Comparison of ENCODE assay signal across 1 cellular context in the genomic region with DNA sequence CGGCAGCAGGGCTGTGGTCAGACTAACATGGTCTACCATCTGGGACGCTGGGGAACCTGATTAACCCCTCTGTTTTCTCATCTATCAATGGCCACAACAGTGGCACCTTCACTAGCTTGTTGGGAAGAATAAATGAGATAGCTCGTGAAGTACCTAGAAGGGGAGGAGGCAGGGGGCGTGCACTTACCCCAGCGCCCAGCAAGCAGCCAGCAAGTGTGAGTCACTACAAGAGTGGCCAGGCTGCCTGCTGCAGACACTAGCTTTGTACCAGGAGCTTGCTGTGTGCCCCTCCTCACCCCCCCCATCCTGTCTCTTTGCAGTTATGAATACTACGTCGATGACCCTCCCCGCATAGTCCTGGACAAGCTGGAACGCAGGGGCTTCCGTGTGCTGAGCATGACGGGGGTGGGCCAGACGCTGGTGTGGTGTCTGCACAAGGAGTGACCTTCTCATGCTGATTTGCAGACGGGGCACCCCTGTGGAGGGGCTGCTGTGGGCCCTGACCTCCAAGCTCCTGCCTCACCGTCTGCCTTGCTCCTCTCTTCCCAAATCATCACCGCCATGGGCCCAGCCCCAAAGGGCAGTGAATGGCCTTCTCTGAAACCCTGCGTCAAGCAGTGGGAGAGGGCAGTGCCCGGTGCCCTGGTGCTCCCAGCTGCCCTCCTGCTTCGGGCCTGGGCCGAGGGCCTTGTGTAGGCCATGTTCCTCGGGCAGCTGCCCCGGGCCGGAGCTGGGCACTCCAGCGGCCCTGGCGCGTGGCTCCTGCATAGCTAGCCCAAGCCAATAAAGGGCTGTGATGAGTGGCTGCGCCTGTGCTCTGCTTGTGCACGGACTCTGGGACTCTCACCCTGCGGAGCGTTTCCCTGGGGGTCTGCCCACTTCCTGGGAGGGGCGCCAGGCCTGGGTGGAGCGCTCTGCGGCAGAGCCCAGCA.
TF ChIP-seq lines count a peak whose summit lies in the region.

No MANE protein-coding gene starts in this region.

TF ChIP-seq in endothelial cell of umbilical vein, 7 proteins besides CTCF, POLR2A, EP300 and RAD21:
- TF ChIP-seq MAX (IDR thresholded peaks at IDR 0.05; ENCODE audit: insufficient read depth, insufficient read length) (no peak), JUN (IDR thresholded peaks at IDR 0.05; ENCODE audit: borderline replicate concordance, insufficient read depth, insufficient read length, low read depth) (no peak), FOS (IDR thresholded peaks at IDR 0.05; ENCODE audit: borderline replicate concordance, insufficient read depth, low read length) (peak; percentile 10)
